Comparison of ENCODE assay signal across 8 cellular contexts in the genomic region with DNA sequence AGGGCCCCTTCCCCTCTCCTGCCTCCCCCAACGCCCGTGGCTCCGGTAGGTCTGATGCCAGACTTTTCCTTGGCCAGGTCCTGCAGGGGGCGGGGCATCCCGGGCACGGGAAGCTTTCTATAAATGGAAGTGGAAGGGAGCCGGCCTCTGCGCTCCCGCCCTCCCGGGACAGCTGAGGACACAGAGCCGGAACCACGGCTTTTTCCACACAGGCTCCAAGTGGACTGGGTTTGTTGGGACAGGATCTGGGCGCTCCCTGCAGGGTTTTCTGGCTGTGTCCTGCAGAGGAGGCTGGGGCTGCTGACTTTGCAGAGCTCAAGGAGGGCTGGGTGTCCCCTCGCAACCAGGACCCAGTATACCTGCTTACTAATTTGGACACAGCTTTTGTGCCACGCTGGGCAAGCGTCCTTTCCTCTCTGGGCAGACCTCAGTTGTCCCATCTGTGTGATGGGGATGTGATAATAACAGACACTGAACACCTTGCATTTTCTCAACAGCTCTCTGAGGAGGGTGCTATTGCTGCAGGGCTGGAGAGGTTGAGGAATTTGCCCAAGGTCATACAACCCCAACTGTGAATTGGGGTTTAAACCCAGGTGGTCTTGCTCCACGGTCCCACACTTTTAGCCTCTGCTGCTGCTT. TPM values are rescaled to one million over a fixed set of nuclear protein-coding genes. Genes with fewer than 3 reads are reported as not detected.
A peak's percentile ranks its signal among the peaks of the same experiment; 100 is the strongest.
DNase-seq lines count a peak whose midpoint lies in the region; ATAC-seq and TF ChIP-seq lines count a peak whose summit lies in the region.

No MANE protein-coding gene starts in this region.

- H2AFZ ChIP-seq in ACC112 (ENCODE audit: low read length, unreplicated experiment), result peak overlapping the region; percentile 28

- H3K27ac ChIP-seq in ACC112 (ENCODE audit: low read depth, low read length), result 0 out of 2 replicates have a peak overlapping the region, but pooled peaks have one; percentile 39
- peak overlapping the region; percentile 77 to 87 for H3K27ac ChIP-seq in breast epithelium

- H3K9me3 ChIP-seq in breast epithelium, result no peaks in the 10 kb centered on the region

- TF ChIP-seq CTCF in LNCaP clone FGC (IDR thresholded peaks at IDR 0.05; ENCODE audit: control insufficient read depth, extremely low read depth, insufficient read depth), result no peak
- TF ChIP-seq CTCF in breast epithelium (IDR thresholded peaks at IDR 0.05), result no peak

- H3K79me2 ChIP-seq in ACC112 (ENCODE audit: control insufficient read depth, insufficient read depth, low read length, unreplicated experiment), result no peaks in the 10 kb centered on the region

- intact Hi-C loops in breast epithelium (cut with DNase I; ENCODE audit: low total_unique reads), result no loop called here

- H3K4me3 ChIP-seq in ACC112 (ENCODE audit: low read depth, low read length), result no peak overlapping the region
- no peak overlapping the region for H3K4me3 ChIP-seq in LNCaP clone FGC (ENCODE audit: low read depth, low read length)
- H3K4me3 ChIP-seq in breast epithelium, result peak overlapping the region in 2 of 3 donors; percentile 57 to 64

- TF ChIP-seq POLR2A in breast epithelium (IDR thresholded peaks at IDR 0.05), result peak; percentile 17

- DNase-seq in LNCaP clone FGC (ENCODE audit: low read depth), result peak; percentile 89
- peak; percentile 94 for DNase-seq in breast epithelium (ENCODE audit: low spot score in 2 of 2)
- peak; percentile 81 for DNase-seq in iPS-NIHi7 (ENCODE audit: extremely low spot score)
- DNase-seq in stromal cell of bone marrow (ENCODE audit: low read depth), result peak; percentile 72
- DNase-seq in activated effector memory CD4-positive, alpha-beta T cell treated with Interleukin-2 at 50 U/mL for 16 hours, result no peak

- H3K27me3 ChIP-seq in ACC112 (ENCODE audit: insufficient read depth, low read length) (no peaks in the 10 kb centered on the region), breast epithelium (no peaks in the 10 kb centered on the region)

- ATAC-seq in GM18861 (IDR thresholded peaks at IDR 0.05; ENCODE audit: unreplicated experiment), result no peak
- no peak for ATAC-seq in activated CD4-positive, CD25-positive, alpha-beta regulatory T cell treated with anti-CD3 and anti-CD28 coated beads, Interleukin-2, amount 50 U/mL, for 24 hours

- H3K36me3 ChIP-seq in ACC112 (ENCODE audit: insufficient read depth, low read length) (no peaks in the 10 kb centered on the region), breast epithelium (no peaks in the 10 kb centered on the region)

- H3K4me1 ChIP-seq in ACC112 (ENCODE audit: control insufficient read depth, insufficient read depth, low read length, unreplicated experiment), result peaks cover 24% of the 10 kb centered on the region
- H3K4me1 ChIP-seq in breast epithelium, result peaks cover 0 to 3% of the 10 kb centered on the region in 2 donors

RNA-seq across cellular contexts. Expression of gene TNS4, which starts 1.8 kb away (rescaled TPM):
- total RNA-seq in breast epithelium, result 10 to 100 TPM in 2 of 3 donors, not detected in 1; 30.5 to 52.2 TPM

RNA-seq across cellular contexts. Expression of gene IGFBP4, which starts 56.4 kb away (rescaled TPM):
- 100 to 1,000 TPM; 191 to 893 (median 278) TPM for total RNA-seq in breast epithelium

Comparison
In these comparisons a context has a peak if more than half of its experiments do, and no peak if none do; other contexts are left out.
1. H3K4me3 ChIP-seq: peak in breast epithelium (2 of 3); none in ACC112 (single experiment) and LNCaP clone FGC (single experiment).